22 cellular contexts compared by ENCODE assay signal in genomic region chr9:114474425-114474824, GRCh38.
"Had no signal": no experiment of that assay in that cellular context is flagged by ENCODE, and none has a peak within 500 bp of the region (broad histone marks: within the 10 kb centered on the region; RNA-seq: fewer than 3 reads in every experiment).

No MANE protein-coding gene starts in this region.

- H3K27me3 ChIP-seq: esophagus muscularis mucosa, foreskin keratinocyte, gastroesophageal sphincter, hepatocyte, neural progenitor cell, sigmoid colon, stomach, thyroid gland had no signal

- DNase-seq: dermis blood vessel endothelial cell; effector memory CD4-positive, alpha-beta T cell; foreskin keratinocyte; heart left ventricle; kidney; natural killer cell; right cardiac atrium; sigmoid colon; stimulated activated CD4-positive, alpha-beta T cell treated with anti-CD3 and anti-CD28 coated beads, Interleukin-4, amount 100 ng/mL, for 4 hours; stimulated activated naive B cell treated with anti-CD40 and anti-IgM and Interleukin-4, amounts not matched to agents 10 μg/mL and 1 μg/mL and 100 μg/mL, for 72 hours; stomach; thyroid gland; trophoblast cell had no signal

- H3K36me3 ChIP-seq: heart left ventricle, neural progenitor cell, prostate gland, thyroid gland had no signal

- H3K79me2 ChIP-seq: hepatocyte had no signal

- H3K36me3 Mint-ChIP-seq: natural killer cell had no signal

- H2AFZ ChIP-seq: hepatocyte, neural progenitor cell had no signal

- H3K4me1 ChIP-seq: esophagus muscularis mucosa, gastroesophageal sphincter, heart left ventricle, neural progenitor cell, prostate gland, sigmoid colon, thyroid gland had no signal

- H3K4me3 ChIP-seq: coronary artery, esophagus muscularis mucosa, gastroesophageal sphincter, heart left ventricle, hepatocyte, lung, neural progenitor cell, prostate gland, sigmoid colon, stomach, thyroid gland had no signal

- H3K9me3 Mint-ChIP-seq: neural progenitor cell had no signal

- H3K27ac Mint-ChIP-seq: memory B cell; natural killer cell; neural progenitor cell; stimulated activated naive B cell treated with anti-CD40 and anti-IgM and Interleukin-4, amounts not matched to agents 10 μg/mL and 1 μg/mL and 100 μg/mL, for 72 hours had no signal

- FAIRE-seq: endothelial cell of umbilical vein, kidney had no signal

- H3K9me3 ChIP-seq: prostate gland, sigmoid colon, stomach, thyroid gland had no signal

- H3K4me2 ChIP-seq: hepatocyte, neural progenitor cell had no signal

- H3K9ac ChIP-seq: neural progenitor cell had no signal

- H3K4me3 Mint-ChIP-seq: memory B cell; natural killer cell; neural progenitor cell; stimulated activated naive B cell treated with anti-CD40 and anti-IgM and Interleukin-4, amounts not matched to agents 10 μg/mL and 1 μg/mL and 100 μg/mL, for 72 hours had no signal

- H3K27ac ChIP-seq: coronary artery, esophagus muscularis mucosa, foreskin keratinocyte, gastroesophageal sphincter, heart left ventricle, hepatocyte, neural progenitor cell, prostate gland, sigmoid colon, stomach, thyroid gland had no signal
